In the genomic region with DNA sequence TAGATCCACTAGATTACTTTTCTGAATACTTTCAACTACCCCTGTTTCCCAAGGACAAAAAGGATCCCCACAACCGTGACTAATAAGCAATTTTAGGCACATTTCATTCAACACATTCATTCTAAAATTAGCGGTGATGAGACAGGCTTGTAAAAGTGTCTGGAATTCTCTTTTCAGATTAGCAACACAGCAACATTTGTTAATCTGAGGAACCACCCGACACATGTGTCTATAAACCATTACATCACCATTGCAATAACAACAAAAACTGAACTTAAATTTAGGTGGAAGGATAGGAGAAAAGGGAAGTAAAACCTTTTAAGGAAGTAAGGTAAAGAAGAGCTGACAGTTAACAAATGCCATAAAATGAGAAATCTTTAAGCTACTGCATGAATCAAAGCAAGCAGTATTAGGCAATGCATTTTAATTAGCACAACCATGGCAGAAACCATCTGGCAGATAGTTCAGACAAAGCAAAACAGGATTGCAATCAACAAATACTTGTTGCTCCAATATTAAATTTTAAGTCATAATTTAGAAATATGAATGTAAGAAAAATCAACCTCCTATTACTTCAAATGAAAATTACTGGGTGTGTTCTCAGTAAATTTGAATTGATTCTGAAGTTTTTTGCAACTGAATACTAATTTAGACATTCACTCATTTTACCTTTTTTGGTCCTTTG, we compare ENCODE assay signal across 10 cellular contexts. TPM values are rescaled to one million over a fixed set of nuclear protein-coding genes. Genes with fewer than 3 reads are reported as not detected.
DNase-seq lines count a peak whose midpoint lies in the region; ATAC-seq and TF ChIP-seq lines count a peak whose summit lies in the region.
"Had no signal": no experiment of that assay in that cellular context is flagged by ENCODE, and none has a peak within 500 bp of the region (broad histone marks: within the 10 kb centered on the region; RNA-seq: fewer than 3 reads in every experiment).

No MANE protein-coding gene starts in this region.

- intact Hi-C loops in esophagus squamous epithelium (cut with DNase I) = no loop called here

- ATAC-seq in GM19043 (IDR thresholded peaks at IDR 0.05; ENCODE audit: low read depth, unreplicated experiment) = peak; percentile 70
- ATAC-seq: effector memory CD8-positive, alpha-beta T cell had no signal

- H3K27me3 ChIP-seq in HL-60 (ENCODE audit: insufficient read depth, poor library complexity, severe bottlenecking) (no peaks in the 10 kb centered on the region), esophagus squamous epithelium (no peaks in the 10 kb centered on the region)

- H3K27ac ChIP-seq in HL-60 (replicated peaks) = 0 out of 2 replicates have a peak overlapping the region, but pooled peaks have one; percentile 34
- no peak overlapping the region for H3K27ac ChIP-seq in esophagus squamous epithelium

- no peak for TF ChIP-seq CTCF in HL-60 (IDR thresholded peaks at IDR 0.05; ENCODE audit: insufficient read depth, low read length)
- no peak for TF ChIP-seq CTCF in cardiac fibroblast (IDR thresholded peaks at IDR 0.05; ENCODE audit: low read depth, low read length)
- no peak for TF ChIP-seq CTCF in esophagus squamous epithelium (IDR thresholded peaks at IDR 0.05)

- H3K9me3 ChIP-seq in esophagus squamous epithelium = no peaks in the 10 kb centered on the region

- DNase-seq in HL-60 (ENCODE audit: low read depth in 1 of 2, low spot score in 1 of 2) (peak; percentile 45 to 46), cardiac fibroblast (ENCODE audit: low read depth in 2 of 2) (peak; percentile 38 to 66), putamen (ENCODE audit: low spot score) (peak; percentile 13), NCI-H2227 treated with DMSO at 0.1 percent for 48 hours (lab: John Stamatoyannopoulos, UW) (no peak), HPDE6-E6E7 (ENCODE audit: extremely low spot score) (no peak), esophagus squamous epithelium (lab: John Stamatoyannopoulos, UW) (no peak), dermis blood vessel endothelial cell (no peak)
- DNase-seq: effector memory CD8-positive, alpha-beta T cell; SHP77 had no signal

- 78 to 80% methylated on average over 3 of the region's 3 CpGs for WGBS in esophagus squamous epithelium, 2 donors

- no peaks in the 10 kb centered on the region for H3K4me1 ChIP-seq in esophagus squamous epithelium

- H3K4me3 ChIP-seq in HL-60 (replicated peaks; ENCODE audit: insufficient read depth, low read length) = no peak overlapping the region
- no peak overlapping the region for H3K4me3 ChIP-seq in cardiac fibroblast (replicated peaks in 1 of 2; ENCODE audit: low read depth in 2 of 2, low read length in 2 of 2)
- H3K4me3 ChIP-seq in esophagus squamous epithelium = no peak overlapping the region

- peaks cover 0 to 61% (median 0%) of the 10 kb centered on the region in 3 donors for H3K36me3 ChIP-seq in esophagus squamous epithelium

- TF ChIP-seq POLR2A in esophagus squamous epithelium (IDR thresholded peaks at IDR 0.05) = no peak

RNA-seq across cellular contexts. Expression of gene MAP3K7, which starts 49.0 kb away (rescaled TPM):
- 10 to 100 TPM; 10.0 to 24.0 (median 17.2) TPM for total RNA-seq in esophagus squamous epithelium
- 20.8 and 30.0 TPM in 2 replicates for total RNA-seq in dermis blood vessel endothelial cell

Comparison
In these comparisons a context has a peak if more than half of its experiments do, and no peak if none do; other contexts are left out.
1. DNase-seq: peak in HL-60 (2 of 2), cardiac fibroblast (2 of 2) and putamen (single experiment); none in NCI-H2227 treated with DMSO at 0.1 percent for 48 hours (single experiment), HPDE6-E6E7 (single experiment), esophagus squamous epithelium (single experiment) and dermis blood vessel endothelial cell (single experiment).